20 cellular contexts compared by ENCODE assay signal in the genomic region with DNA sequence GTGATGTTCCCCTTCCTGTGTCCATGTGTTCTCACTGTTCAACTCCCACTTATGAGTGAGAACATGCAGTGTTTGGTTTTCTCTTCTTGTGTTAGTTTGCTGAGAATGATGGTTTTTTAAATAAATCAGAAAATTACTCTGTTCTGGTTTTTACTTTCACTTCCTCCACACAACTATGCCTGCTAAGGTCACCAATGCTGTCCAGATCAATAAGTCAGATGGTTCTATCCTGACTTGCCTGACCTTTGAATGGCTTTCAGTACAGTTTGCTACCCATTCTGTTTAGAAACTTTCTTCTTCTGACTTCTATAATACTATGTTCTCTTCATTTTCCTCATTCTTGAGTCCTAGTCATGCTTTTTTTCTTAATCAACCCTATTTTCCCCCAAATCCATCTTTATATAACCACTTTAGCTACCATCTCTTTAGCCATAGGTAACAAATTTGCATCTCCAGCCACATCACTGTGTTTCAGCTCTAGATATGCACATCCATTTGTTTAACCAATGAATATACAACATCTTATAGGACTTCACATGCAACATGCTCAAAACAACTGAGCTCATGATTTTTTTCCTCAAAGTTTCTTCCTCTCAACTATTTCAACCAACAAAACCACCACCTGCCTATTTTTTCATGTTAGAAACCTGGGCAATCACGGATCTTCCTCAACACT. TPM values are rescaled to one million over a fixed set of nuclear protein-coding genes. Genes with fewer than 3 reads are reported as not detected.
DNase-seq lines count a peak whose midpoint lies in the region; ATAC-seq and TF ChIP-seq lines count a peak whose summit lies in the region.
"Had no signal": no experiment of that assay in that cellular context is flagged by ENCODE, and none has a peak within 500 bp of the region (broad histone marks: within the 10 kb centered on the region; RNA-seq: fewer than 3 reads in every experiment).

No MANE protein-coding gene starts in this region.

- intact Hi-C loops in body of pancreas (cut with DNase I) = no loop called here

- TF ChIP-seq CTCF in body of pancreas (IDR thresholded peaks at IDR 0.05) = no peak

- H3K4me1 ChIP-seq in body of pancreas = peaks cover 4% of the 10 kb centered on the region

- no peaks in the 10 kb centered on the region for H3K36me3 Mint-ChIP-seq in memory B cell
- H3K36me3 Mint-ChIP-seq in T-cell = no peaks in the 10 kb centered on the region
- H3K36me3 Mint-ChIP-seq: activated CD8-positive, alpha-beta memory T cell treated with anti-CD3 and anti-CD28 coated beads, Interleukin-2, amount 10 ng/mL, durations not matched to agents 7 days and 5 days; activated naive CD8-positive, alpha-beta T cell; brain; type B pancreatic cell had no signal

- POLR2A ChIA-PET in T-cell (lab: Charles Lee) = no interaction called here

- H3K27me3 Mint-ChIP-seq in memory B cell (no peaks in the 10 kb centered on the region), T-cell (peaks cover 5% of the 10 kb centered on the region in 2 donors)
- H3K27me3 Mint-ChIP-seq: brain, type B pancreatic cell had no signal

- H3K4me3 ChIP-seq in body of pancreas = no peak overlapping the region

- no peak for TF ChIP-seq POLR2A in body of pancreas (IDR thresholded peaks at IDR 0.05)

- H3K27ac ChIP-seq in body of pancreas = no peak overlapping the region
- H3K27ac ChIP-seq: KMS-11 had no signal

- H3K27ac Mint-ChIP-seq in memory B cell (no peak overlapping the region), T-cell (no peak overlapping the region)
- H3K27ac Mint-ChIP-seq: activated CD4-positive, alpha-beta T cell treated with anti-CD3 and anti-CD28 coated beads for 36 hours; activated CD8-positive, alpha-beta memory T cell treated with anti-CD3 and anti-CD28 coated beads, Interleukin-2, amount 10 ng/mL, durations not matched to agents 7 days and 5 days; activated naive CD8-positive, alpha-beta T cell; brain; type B pancreatic cell had no signal

- no peak for DNase-seq in memory B cell (ENCODE audit: low spot score in 2 of 2)
- no peak for DNase-seq in RKO (ENCODE audit: low spot score)
- no peak for DNase-seq in body of pancreas
- DNase-seq in T-cell = no peak
- DNase-seq: activated CD4-positive, alpha-beta T cell treated with anti-CD3 and anti-CD28 coated beads for 36 hours; activated CD8-positive, alpha-beta memory T cell treated with anti-CD3 and anti-CD28 coated beads, Interleukin-2, amount 10 ng/mL, durations not matched to agents 7 days and 5 days; AML-193; DMS79 treated with DMSO at 0.1 percent for 48 hours; effector memory CD4-positive, alpha-beta T cell; NCI-H1105; NCI-H510A; stimulated activated CD4-positive, alpha-beta T cell treated with anti-CD3 and anti-CD28 coated beads, Interleukin-4, amount 100 ng/mL, for 4 hours had no signal

- H3K9me3 Mint-ChIP-seq in memory B cell (no peaks in the 10 kb centered on the region), T-cell (no peaks in the 10 kb centered on the region)
- H3K9me3 Mint-ChIP-seq: brain, type B pancreatic cell had no signal

- H3K27me3 ChIP-seq in body of pancreas = no peaks in the 10 kb centered on the region

- H3K36me3 ChIP-seq in body of pancreas (replicated peaks in 1 of 2; ENCODE audit: insufficient read depth in 1 of 2, low read depth in 2 of 2) = no peaks in the 10 kb centered on the region

- no peaks in the 10 kb centered on the region for H3K9me3 ChIP-seq in body of pancreas

- peaks cover 19% of the 10 kb centered on the region for H3K4me1 Mint-ChIP-seq in memory B cell
- peaks cover 0 to 5% (median 0%) of the 10 kb centered on the region in 3 donors for H3K4me1 Mint-ChIP-seq in T-cell
- H3K4me1 Mint-ChIP-seq: activated CD4-positive, alpha-beta T cell treated with anti-CD3 and anti-CD28 coated beads for 36 hours; activated CD8-positive, alpha-beta memory T cell treated with anti-CD3 and anti-CD28 coated beads, Interleukin-2, amount 10 ng/mL, durations not matched to agents 7 days and 5 days; brain had no signal

- peak; percentile 51 for ATAC-seq in GM18907 (IDR thresholded peaks at IDR 0.05; ENCODE audit: unreplicated experiment)
- ATAC-seq in GM21528 (IDR thresholded peaks at IDR 0.05; ENCODE audit: low FRiP score, unreplicated experiment) = peak; percentile 61
- peak; percentile 50 for ATAC-seq in HG03175 (IDR thresholded peaks at IDR 0.05; ENCODE audit: unreplicated experiment)
- peak; percentile 58 for ATAC-seq in memory B cell (ENCODE audit: low read depth)
- no peak for ATAC-seq in body of pancreas
- ATAC-seq in T-cell (replicated peaks in 1 of 4) = no peak

- H3K4me3 Mint-ChIP-seq in memory B cell = no peak overlapping the region
- H3K4me3 Mint-ChIP-seq in T-cell = no peak overlapping the region
- H3K4me3 Mint-ChIP-seq: activated CD4-positive, alpha-beta T cell treated with anti-CD3 and anti-CD28 coated beads for 36 hours; activated CD8-positive, alpha-beta memory T cell treated with anti-CD3 and anti-CD28 coated beads, Interleukin-2, amount 10 ng/mL, durations not matched to agents 7 days and 5 days; activated naive CD8-positive, alpha-beta T cell; brain; type B pancreatic cell had no signal

- 51 to 67% methylated on average over 1 of the region's 1 CpG for WGBS in body of pancreas, 2 donors

- CTCF ChIA-PET in T-cell (lab: Charles Lee) = interaction anchor here (0.9 to 2.6 kb wide), 4 partner anchors 9 to 860 kb away, joined by 3 to 15 read pairs (median 6); no protein-coding TSS in a partner anchor

RNA-seq across cellular contexts. Expression of a gene that starts 58.8 kb away (rescaled TPM):
- total RNA-seq in body of pancreas = 1 to 10 TPM; 1.6 to 2.9 TPM
- total RNA-seq in T-cell = under 1 TPM in 2 of 5 donors, not detected in 3; 0.38 to 0.72 TPM
- total RNA-seq: activated CD4-positive, alpha-beta T cell treated with anti-CD3 and anti-CD28 coated beads for 36 hours; activated CD8-positive, alpha-beta memory T cell treated with anti-CD3 and anti-CD28 coated beads, Interleukin-2, amount 10 ng/mL, durations not matched to agents 7 days and 5 days; lung microvascular endothelial cell had no signal

Comparison
In these comparisons a context has a peak if more than half of its experiments do, and no peak if none do; other contexts are left out.
1. ATAC-seq: peak in GM18907 (single experiment), GM21528 (single experiment), HG03175 (single experiment) and memory B cell (single experiment); none in body of pancreas (single experiment) and T-cell (0 of 4).